ENCODE assay signal across 1 cellular context in genomic region chr7:1534330-1535099, GRCh38.
TF ChIP-seq lines count a peak whose summit lies in the region.

No MANE protein-coding gene starts in this region.

TF ChIP-seq in K562, 482 proteins besides CTCF, POLR2A, EP300 and RAD21:
- no peak for TF ChIP-seq NFIC (IDR thresholded peaks at IDR 0.05)
- peak; percentile 50; the same call in 1 of the 2 replicates for TF ChIP-seq PBX2 (CRISPR knock-in tag; IDR thresholded peaks at IDR 0.05; ENCODE audit: low read depth)
- TF ChIP-seq PBX2 (tag; conservative IDR thresholded peaks at IDR 0.05; ENCODE audit: low read depth), result peak; percentile 80
- TF ChIP-seq POLR2G (IDR thresholded peaks at IDR 0.05; ENCODE audit: low read depth, low read length), result peak; percentile 3; the same call in 1 of the 2 replicates
- TF ChIP-seq ZNF586 (CRISPR knock-in tag; conservative IDR thresholded peaks at IDR 0.05), result no peak
- peak in 1 of 2 experiments; percentile 46; a peak in 1 of 4 replicates for TF ChIP-seq RCOR1 (IDR thresholded peaks at IDR 0.05; ENCODE audit: borderline replicate concordance in 1 of 2, low read depth in 2 of 2, low read length in 2 of 2)
- TF ChIP-seq RBFOX2 (IDR thresholded peaks at IDR 0.05; ENCODE audit: low read depth, low read length), result peak; percentile 31; the same call in 1 of the 2 replicates
- TF ChIP-seq CBFB (CRISPR knock-in tag; IDR thresholded peaks at IDR 0.05), result peak; percentile 53; the same call in 1 of the 2 replicates
- TF ChIP-seq ZNF384 (IDR thresholded peaks at IDR 0.05; ENCODE audit: low read depth, low read length), result peak; percentile 88
- no peak for TF ChIP-seq SMC3 (conservative IDR thresholded peaks at IDR 0.05; ENCODE audit: insufficient read depth, low read depth, low read length)
- no peak for TF ChIP-seq SMAD3 (CRISPR knock-in tag; conservative IDR thresholded peaks at IDR 0.05)
- peak; percentile 61 for TF ChIP-seq MEIS2 (IDR thresholded peaks at IDR 0.05; ENCODE audit: partially characterized antibody)
- TF ChIP-seq TBL1XR1 (IDR thresholded peaks at IDR 0.05; ENCODE audit: low read length in 2 of 2), result no peak
- no peak for TF ChIP-seq SOX6 (IDR thresholded peaks at IDR 0.05)
- TF ChIP-seq TFAP4 (CRISPR knock-in tag; IDR thresholded peaks at IDR 0.05; ENCODE audit: borderline replicate concordance), result peak; percentile 44; the same call in 1 of the 2 replicates
- peak; percentile 95 for TF ChIP-seq PKNOX1 (IDR thresholded peaks at IDR 0.05)
- TF ChIP-seq PTTG1 (tag; IDR thresholded peaks at IDR 0.05; ENCODE audit: low read depth), result no peak
- TF ChIP-seq ETV6 (IDR thresholded peaks at IDR 0.05; ENCODE audit: borderline replicate concordance in 1 of 2, low read depth in 2 of 2, low read length in 1 of 2), result no peak
- no peak for TF ChIP-seq ETV6 (CRISPR knock-in tag; IDR thresholded peaks at IDR 0.05; ENCODE audit: borderline replicate concordance)
